18 cellular contexts compared by ENCODE assay signal in the genomic region with DNA sequence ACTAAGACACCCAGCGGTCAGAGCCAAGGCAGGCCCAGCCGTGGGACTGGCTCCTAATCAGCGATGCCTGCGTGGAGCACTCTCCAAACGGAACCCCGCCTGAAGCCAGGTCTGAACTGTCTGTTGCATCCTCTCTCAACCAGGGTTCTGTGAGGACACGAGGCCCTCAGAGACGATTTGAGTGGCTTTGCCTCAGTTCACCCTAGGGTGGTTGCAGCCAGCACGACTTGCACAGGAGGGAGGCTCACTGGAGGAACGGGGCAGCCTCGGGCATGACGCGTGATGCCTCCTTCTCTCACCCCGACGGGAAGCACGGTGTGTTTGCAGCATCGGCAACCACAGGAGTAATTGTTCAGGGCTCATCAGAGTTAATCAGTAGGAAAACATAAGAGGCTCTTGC.
DNase-seq lines count a peak whose midpoint lies in the region; ATAC-seq and TF ChIP-seq lines count a peak whose summit lies in the region.
"Had no signal": no experiment of that assay in that cellular context is flagged by ENCODE, and none has a peak within 500 bp of the region (broad histone marks: within the 10 kb centered on the region; RNA-seq: fewer than 3 reads in every experiment).

No MANE protein-coding gene starts in this region.

- no peak overlapping the region for H3K27ac Mint-ChIP-seq in endodermal cell
- peak overlapping the region; percentile 68 for H3K27ac Mint-ChIP-seq in nephron progenitor cell
- no peak overlapping the region for H3K27ac Mint-ChIP-seq in CD14-positive monocyte
- H3K27ac Mint-ChIP-seq: CD4-positive, alpha-beta T cell had no signal

- no peak overlapping the region for H3K4me3 ChIP-seq in endodermal cell (ENCODE audit: low read length)
- H3K4me3 ChIP-seq: GM12878 had no signal

- no peaks in the 10 kb centered on the region for H3K36me3 ChIP-seq in endodermal cell (ENCODE audit: control insufficient read depth, insufficient read depth, low read length)

- H3K9ac ChIP-seq in endodermal cell (ENCODE audit: extremely low read depth, low read length, poor library complexity, severe bottlenecking), result no peak overlapping the region

- no peaks in the 10 kb centered on the region for H3K27me3 ChIP-seq in endodermal cell (ENCODE audit: control insufficient read depth, insufficient read depth, low read length, poor library complexity, severe bottlenecking)

- H3K4me3 Mint-ChIP-seq in endodermal cell, result no peak overlapping the region
- no peak overlapping the region for H3K4me3 Mint-ChIP-seq in nephron progenitor cell
- no peak overlapping the region for H3K4me3 Mint-ChIP-seq in CD14-positive monocyte
- H3K4me3 Mint-ChIP-seq: CD4-positive, alpha-beta T cell had no signal

- H3K27ac ChIP-seq in endodermal cell (ENCODE audit: low read depth, low read length), result no peak overlapping the region

- H3K9me3 ChIP-seq in endodermal cell (ENCODE audit: control insufficient read depth, low read length), result peaks cover 5% of the 10 kb centered on the region
- H3K9me3 ChIP-seq: Caco-2 had no signal

- H3K27me3 Mint-ChIP-seq in endodermal cell (ENCODE audit: insufficient read depth) (no peaks in the 10 kb centered on the region), nephron progenitor cell (ENCODE audit: low read depth, poor library complexity) (peaks cover 3% of the 10 kb centered on the region), CD14-positive monocyte (ENCODE audit: low read depth in 3 of 3) (peaks cover 0 to 2% (median 0%) of the 10 kb centered on the region in 3 donors)
- H3K27me3 Mint-ChIP-seq: CD4-positive, alpha-beta T cell had no signal

- ATAC-seq in HG03135 (IDR thresholded peaks at IDR 0.05; ENCODE audit: unreplicated experiment) (no peak), GM18861 (IDR thresholded peaks at IDR 0.05; ENCODE audit: unreplicated experiment) (no peak)
- ATAC-seq: GM12878 had no signal

- DNase-seq in SK-MEL-5 (ENCODE audit: low read depth, low spot score), result peak; percentile 79
- DNase-seq in endodermal cell, result peak; percentile 41
- no peak for DNase-seq in nephron progenitor cell
- DNase-seq in GDM1 (lab: John Stamatoyannopoulos, UW), result no peak
- DNase-seq in CD14-positive monocyte (ENCODE audit: low spot score), result no peak
- DNase-seq: Caco-2; CD4-positive, alpha-beta T cell; GOT3; KBM-7; NCI-H1105 treated with DMSO at 0.1 percent for 48 hours; NCI-H1694; NCI-H510A; NCI-H748 treated with DMSO at 0.1 percent for 48 hours; OCI-M1; SHP77 treated with DMSO at 0.1 percent for 48 hours had no signal

- intact Hi-C loops in CD14-positive monocyte (cut with micrococcal nuclease), result no loop called here

- no peaks in the 10 kb centered on the region for H3K4me1 ChIP-seq in endodermal cell (ENCODE audit: control insufficient read depth, insufficient read depth, low read length)
- H3K4me1 ChIP-seq: Caco-2 had no signal

- H3K9me3 Mint-ChIP-seq in endodermal cell (no peaks in the 10 kb centered on the region), nephron progenitor cell (peaks cover 24% of the 10 kb centered on the region), CD14-positive monocyte (peaks cover 3 to 24% (median 13%) of the 10 kb centered on the region in 7 donors)
- H3K9me3 Mint-ChIP-seq: CD4-positive, alpha-beta T cell had no signal

- H3K4me1 Mint-ChIP-seq in endodermal cell (no peaks in the 10 kb centered on the region), nephron progenitor cell (peaks cover 43% of the 10 kb centered on the region), CD14-positive monocyte (no peaks in the 10 kb centered on the region)

- WGBS in endodermal cell (ENCODE audit: insufficient coverage in 1 of 2, insufficient read length in 1 of 2), 2 experiments, result 93% methylated on average over 14 to 17 of the region's 17 CpGs

- in situ Hi-C loops in SK-MEL-5 (cut with HindIII; ENCODE audit: low pct_unique_long_range_greater_than_20kb, low sequenced_read_pairs), result no loop called here

- no peaks in the 10 kb centered on the region for H3K36me3 Mint-ChIP-seq in endodermal cell (ENCODE audit: low read depth)
- H3K36me3 Mint-ChIP-seq in nephron progenitor cell (ENCODE audit: low read depth), result no peaks in the 10 kb centered on the region
- no peaks in the 10 kb centered on the region for H3K36me3 Mint-ChIP-seq in CD14-positive monocyte

- no peak for TF ChIP-seq CTCF in endodermal cell (conservative IDR thresholded peaks at IDR 0.05)
- no peak for TF ChIP-seq CTCF in nephron progenitor cell (IDR thresholded peaks at IDR 0.05)
- no peak for TF ChIP-seq CTCF in CD14-positive monocyte (IDR thresholded peaks at IDR 0.05)

Comparison
In these comparisons a context has a peak if more than half of its experiments do, and no peak if none do; other contexts are left out.
1. DNase-seq: peak in SK-MEL-5 (single experiment) and endodermal cell (single experiment); none in nephron progenitor cell (single experiment), GDM1 (single experiment) and CD14-positive monocyte (single experiment).